Comparison of ENCODE assay signal across 16 cellular contexts in the genomic region with DNA sequence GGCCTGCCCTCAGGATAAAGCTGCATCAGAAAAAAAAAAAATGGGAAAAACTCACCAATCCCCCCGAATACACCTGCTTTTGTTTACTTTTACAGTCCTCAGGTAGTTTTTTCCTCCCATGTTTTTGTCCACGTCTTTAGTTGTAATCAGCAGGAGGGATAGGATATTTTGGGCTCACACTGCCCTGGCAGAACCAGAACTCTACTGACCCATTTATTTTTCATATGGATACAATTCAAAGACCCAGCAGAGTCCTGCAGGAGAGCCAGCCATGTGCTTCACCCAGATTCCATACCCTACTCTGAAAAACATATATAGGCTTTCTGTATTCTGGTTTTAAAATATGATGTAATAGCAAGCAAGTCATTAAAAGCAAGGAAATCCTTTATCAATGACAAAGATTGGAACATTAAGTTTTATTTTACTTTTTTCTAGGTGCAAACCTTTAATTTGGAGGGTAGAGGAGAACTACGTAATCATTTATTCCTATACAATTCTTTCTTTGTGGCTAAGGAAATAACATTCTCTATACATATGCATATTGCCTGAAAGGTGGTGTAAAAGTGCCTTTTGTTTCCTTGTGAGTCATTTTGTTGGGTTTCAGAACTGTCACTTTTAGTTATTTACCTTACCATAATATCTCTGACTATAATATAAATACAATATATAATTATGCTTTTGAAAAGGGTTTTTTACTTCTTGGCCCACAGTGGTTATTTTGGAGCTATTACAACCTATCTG.
"Had no signal": no experiment of that assay in that cellular context is flagged by ENCODE, and none has a peak within 500 bp of the region (broad histone marks: within the 10 kb centered on the region; RNA-seq: fewer than 3 reads in every experiment).

No MANE protein-coding gene starts in this region.

- H3K4me1 ChIP-seq: gastroesophageal sphincter, right lobe of liver had no signal

- H3K4me1 Mint-ChIP-seq: mesothelial cell of epicardium, neural crest cell had no signal

- H3K27me3 ChIP-seq: gastroesophageal sphincter, ovary, right lobe of liver, transverse colon had no signal

- H3K36me3 ChIP-seq: gastroesophageal sphincter, lower lobe of right lung, ovary, right lobe of liver, transverse colon had no signal

- H3K36me3 Mint-ChIP-seq: mesothelial cell of epicardium had no signal

- H3K4me3 ChIP-seq: gastroesophageal sphincter, lower lobe of right lung, ovary, right lobe of liver, transverse colon had no signal

- FAIRE-seq: colon, endometrium had no signal

- H3K4me3 Mint-ChIP-seq: activated CD8-positive, alpha-beta T cell treated with anti-CD3 and anti-CD28 coated beads for 36 hours; activated T-cell treated with anti-CD3 and anti-CD28 coated beads, Interleukin-2, amount 50 U/mL, for 4 hours; mesothelial cell of epicardium; neural crest cell had no signal

- H3K9me3 ChIP-seq: gastroesophageal sphincter, lower lobe of right lung, ovary, right lobe of liver, transverse colon had no signal

- H3K27me3 Mint-ChIP-seq: activated CD8-positive, alpha-beta T cell treated with anti-CD3 and anti-CD28 coated beads for 36 hours had no signal

- ATAC-seq: activated CD8-positive, alpha-beta T cell treated with anti-CD3 and anti-CD28 coated beads for 36 hours; activated T-cell treated with anti-CD3 and anti-CD28 coated beads, Interleukin-2, amount 50 U/mL, for 4 hours; gastroesophageal sphincter; left cardiac atrium; lower lobe of right lung; right lobe of liver; stimulated activated naive CD8-positive, alpha-beta T cell treated with anti-CD3 and anti-CD28 coated beads, Interleukin-15, Interleukin-2, amounts not matched to agents 100 U/mL and 50 U/mL, for 24 hours had no signal

- DNase-seq: activated CD4-positive, alpha-beta T cell treated with anti-CD3 and anti-CD28 coated beads for 4 hours; activated CD8-positive, alpha-beta T cell treated with anti-CD3 and anti-CD28 coated beads for 36 hours; activated effector memory CD4-positive, alpha-beta T cell treated with Interleukin-2 at 50 U/mL for 16 hours; activated naive CD4-positive, alpha-beta T cell treated with anti-CD3 and anti-CD28 coated beads, Interleukin-2, amount 50 U/mL, for 16 hours; activated T-cell treated with anti-CD3 and anti-CD28 coated beads, Interleukin-2, amount 50 U/mL, for 4 hours; left cardiac atrium; lower lobe of right lung; ovary; right lobe of liver; stimulated activated naive CD8-positive, alpha-beta T cell treated with anti-CD3 and anti-CD28 coated beads, Interleukin-15, Interleukin-2, amounts not matched to agents 100 U/mL and 50 U/mL, for 24 hours; transverse colon had no signal

- H3K27ac ChIP-seq: gastroesophageal sphincter, lower lobe of right lung, ovary, right lobe of liver, transverse colon had no signal

- H3K9me3 Mint-ChIP-seq: activated CD8-positive, alpha-beta T cell treated with anti-CD3 and anti-CD28 coated beads for 36 hours; activated T-cell treated with anti-CD3 and anti-CD28 coated beads, Interleukin-2, amount 50 U/mL, for 4 hours; mesothelial cell of epicardium; neural crest cell had no signal

- H3K27ac Mint-ChIP-seq: activated CD8-positive, alpha-beta T cell treated with anti-CD3 and anti-CD28 coated beads for 36 hours; mesothelial cell of epicardium had no signal
